ENCODE assay signal across 24 cellular contexts in genomic region chr3:177795866-177796265, GRCh38.
"Had no signal": no experiment of that assay in that cellular context is flagged by ENCODE, and none has a peak within 500 bp of the region (broad histone marks: within the 10 kb centered on the region; RNA-seq: fewer than 3 reads in every experiment).

No MANE protein-coding gene starts in this region.

- ATAC-seq: esophagus mucosa, gastrocnemius medialis, heart right ventricle had no signal

- H3K4me1 Mint-ChIP-seq: nephron progenitor cell had no signal

- H3K27ac ChIP-seq: breast epithelium, gastrocnemius medialis, heart right ventricle, left ventricle myocardium inferior, SK-N-MC, stomach, WERI-Rb-1 had no signal

- H3K27ac Mint-ChIP-seq: nephron progenitor cell, progenitor cell of endocrine pancreas, type B pancreatic cell had no signal

- H3K27me3 ChIP-seq: breast epithelium, gastrocnemius medialis, heart right ventricle, stomach had no signal

- H3K4me1 ChIP-seq: breast epithelium, gastrocnemius medialis, heart right ventricle, left ventricle myocardium inferior, stomach had no signal

- H3K36me3 ChIP-seq: breast epithelium, gastrocnemius medialis, heart right ventricle, left ventricle myocardium inferior, stomach, WERI-Rb-1 had no signal

- H3K4me3 Mint-ChIP-seq: nephron progenitor cell, type B pancreatic cell had no signal

- DNase-seq: activated CD4-positive, alpha-beta T cell treated with anti-CD3 and anti-CD28 coated beads for 48 hours; activated CD8-positive, alpha-beta memory T cell treated with anti-CD3 and anti-CD28 coated beads for 24 hours; activated CD8-positive, alpha-beta memory T cell treated with anti-CD3 and anti-CD28 coated beads, Interleukin-2, amount 50 U/mL, for 48 hours; activated effector memory CD4-positive, alpha-beta T cell treated with Interleukin-2 at 50 U/mL for 16 hours; cerebellar nuclear complex; effector CD4-positive, alpha-beta T cell; gastrocnemius medialis; heart right ventricle; left ventricle myocardium inferior; mammary epithelial cell; midbrain; nephron progenitor cell; occipital lobe; Right ventricle myocardium superior; stimulated activated CD4-positive, alpha-beta T cell treated with anti-CD3 and anti-CD28 coated beads, Interleukin-12 subunit alpha, Interleukin-12 subunit beta, amount 100 ng/mL, for 4 hours; stimulated activated CD4-positive, alpha-beta T cell treated with anti-CD3 and anti-CD28 coated beads, Interleukin-1b, Interleukin-23, amount 100 ng/mL, for 48 hours; stimulated activated CD8-positive, alpha-beta memory T cell treated with anti-CD3 and anti-CD28 coated beads, Interleukin-4, amount 100 ng/mL, for 48 hours; stomach; WERI-Rb-1 had no signal

- H3K4me3 ChIP-seq: breast epithelium, gastrocnemius medialis, heart right ventricle, left ventricle myocardium inferior, SK-N-MC, stomach had no signal

- H3K27me3 Mint-ChIP-seq: progenitor cell of endocrine pancreas, type B pancreatic cell had no signal

- H3K9me3 ChIP-seq: breast epithelium, gastrocnemius medialis, heart right ventricle, left ventricle myocardium inferior, stomach had no signal

- H3K9me3 Mint-ChIP-seq: nephron progenitor cell, type B pancreatic cell had no signal
